In the genomic region with DNA sequence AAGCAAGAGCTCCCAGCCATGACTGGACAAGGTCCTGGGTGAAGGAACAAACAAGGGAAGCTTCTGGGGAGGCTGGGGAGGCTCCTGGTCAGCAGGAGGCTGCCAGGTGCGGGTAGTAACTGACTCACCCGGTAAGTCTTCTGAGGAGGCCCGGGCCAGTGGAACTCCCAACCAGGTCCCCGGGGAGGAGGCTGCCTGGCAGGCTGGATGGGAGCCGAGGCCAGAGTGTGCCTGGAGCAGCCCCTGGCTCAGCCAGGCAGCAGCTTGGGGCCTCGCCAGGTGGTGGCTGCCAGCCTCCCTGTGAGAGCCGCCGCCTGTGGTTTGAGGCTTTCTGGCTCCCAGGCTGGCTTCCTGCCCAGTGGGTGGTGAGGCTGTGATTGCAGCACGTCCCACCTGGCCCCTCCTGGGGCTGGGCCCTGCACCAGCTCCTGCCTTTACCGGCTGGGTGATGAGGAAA, we compare ENCODE assay signal across 8 cellular contexts.
A peak's percentile ranks its signal among the peaks of the same experiment; 100 is the strongest.
DNase-seq lines count a peak whose midpoint lies in the region; ATAC-seq and TF ChIP-seq lines count a peak whose summit lies in the region.

No MANE protein-coding gene starts in this region.

- H3K27me3 ChIP-seq in DND-41 (ENCODE audit: insufficient read depth, low read length, poor library complexity) = peaks cover 9% of the 10 kb centered on the region

- peaks cover 63% of the 10 kb centered on the region for H4K20me1 ChIP-seq in DND-41 (ENCODE audit: insufficient read depth, low read length)

- H3K9me3 ChIP-seq in DND-41 (ENCODE audit: insufficient read depth, low read length, severe bottlenecking) = peaks cover 7% of the 10 kb centered on the region

- H3K4me3 ChIP-seq in DND-41 (ENCODE audit: low read depth in 1 of 2, low read length in 2 of 2) = no peak overlapping the region

- no peak overlapping the region for H3K4me3 Mint-ChIP-seq in stimulated activated effector memory CD8-positive, alpha-beta T cell treated with anti-CD3 and anti-CD28 coated beads, Interleukin-12 subunit alpha, Interleukin-12 subunit beta, amount 100 ng/mL, for 72 hours

- H3K36me3 Mint-ChIP-seq in stimulated activated effector memory CD8-positive, alpha-beta T cell treated with anti-CD3 and anti-CD28 coated beads, Interleukin-12 subunit alpha, Interleukin-12 subunit beta, amount 100 ng/mL, for 72 hours = peaks cover 6% of the 10 kb centered on the region

- H3K9ac ChIP-seq in DND-41 (ENCODE audit: low read depth, low read length) = no peak overlapping the region

- H3K4me1 ChIP-seq in DND-41 (ENCODE audit: insufficient read depth, low read length) = peaks cover 6% of the 10 kb centered on the region

- H2AFZ ChIP-seq in DND-41 (ENCODE audit: low read depth, low read length) = no peak overlapping the region

- H3K4me1 Mint-ChIP-seq in stimulated activated effector memory CD8-positive, alpha-beta T cell treated with anti-CD3 and anti-CD28 coated beads, Interleukin-12 subunit alpha, Interleukin-12 subunit beta, amount 100 ng/mL, for 72 hours = peaks cover 32% of the 10 kb centered on the region

- H3K79me2 ChIP-seq in DND-41 (ENCODE audit: insufficient read depth, low read length) = no peaks in the 10 kb centered on the region

- peak; percentile 3 for TF ChIP-seq CTCF in DND-41 (IDR thresholded peaks at IDR 0.05; ENCODE audit: borderline replicate concordance, extremely low read depth, low read length, poor library complexity, severe bottlenecking)

- no peak overlapping the region for H3K4me2 ChIP-seq in DND-41 (ENCODE audit: insufficient read depth, low read length)

- no peak overlapping the region for H3K27ac ChIP-seq in DND-41 (ENCODE audit: low read length)

- H3K36me3 ChIP-seq in DND-41 (ENCODE audit: insufficient read depth, low read length) = no peaks in the 10 kb centered on the region

- H3K9me3 Mint-ChIP-seq in stimulated activated effector memory CD8-positive, alpha-beta T cell treated with anti-CD3 and anti-CD28 coated beads, Interleukin-12 subunit alpha, Interleukin-12 subunit beta, amount 100 ng/mL, for 72 hours = no peaks in the 10 kb centered on the region

- DNase-seq in DND-41 (peak; percentile 95), NCI-H2196 treated with DMSO at 0.1 percent for 48 hours (lab: John Stamatoyannopoulos, UW; ENCODE audit: unreplicated experiment) (peak; percentile 90), iris pigment epithelial cell (ENCODE audit: low read depth) (peak; percentile 47), dedifferentiated amniotic fluid mesenchymal stem cell (ENCODE audit: extremely low spot score) (no peak), NCI-H187 (lab: John Stamatoyannopoulos, UW) (no peak)
- DNase-seq in activated gamma-delta T cell treated with anti-CD3 and anti-CD28 coated beads, Interleukin-2, amount 50 U/mL, for 16 hours (ENCODE audit: low read depth) = peak; percentile 17
- DNase-seq in stimulated activated effector memory CD8-positive, alpha-beta T cell treated with anti-CD3 and anti-CD28 coated beads, Interleukin-12 subunit alpha, Interleukin-12 subunit beta, amount 100 ng/mL, for 72 hours (ENCODE audit: low spot score in 2 of 2) = no peak

- H3K27ac Mint-ChIP-seq in stimulated activated effector memory CD8-positive, alpha-beta T cell treated with anti-CD3 and anti-CD28 coated beads, Interleukin-12 subunit alpha, Interleukin-12 subunit beta, amount 100 ng/mL, for 72 hours = no peak overlapping the region

- ATAC-seq in DND-41 (ENCODE audit: insufficient read depth, low read depth) (peak; percentile 95), HG02588 (IDR thresholded peaks at IDR 0.05; ENCODE audit: unreplicated experiment) (no peak)
- ATAC-seq in stimulated activated effector memory CD8-positive, alpha-beta T cell treated with anti-CD3 and anti-CD28 coated beads, Interleukin-12 subunit alpha, Interleukin-12 subunit beta, amount 100 ng/mL, for 72 hours = peak; percentile 52

Comparison
In these comparisons a context has a peak if more than half of its experiments do, and no peak if none do; other contexts are left out.
1. DNase-seq: peak in DND-41 (single experiment), NCI-H2196 treated with DMSO at 0.1 percent for 48 hours (single experiment), activated gamma-delta T cell treated with anti-CD3 and anti-CD28 coated beads, Interleukin-2, amount 50 U/mL, for 16 hours (single experiment) and iris pigment epithelial cell (single experiment); none in stimulated activated effector memory CD8-positive, alpha-beta T cell treated with anti-CD3 and anti-CD28 coated beads, Interleukin-12 subunit alpha, Interleukin-12 subunit beta, amount 100 ng/mL, for 72 hours (0 of 2), dedifferentiated amniotic fluid mesenchymal stem cell (single experiment) and NCI-H187 (0 of 2).